23 cellular contexts compared by ENCODE assay signal in the genomic region with DNA sequence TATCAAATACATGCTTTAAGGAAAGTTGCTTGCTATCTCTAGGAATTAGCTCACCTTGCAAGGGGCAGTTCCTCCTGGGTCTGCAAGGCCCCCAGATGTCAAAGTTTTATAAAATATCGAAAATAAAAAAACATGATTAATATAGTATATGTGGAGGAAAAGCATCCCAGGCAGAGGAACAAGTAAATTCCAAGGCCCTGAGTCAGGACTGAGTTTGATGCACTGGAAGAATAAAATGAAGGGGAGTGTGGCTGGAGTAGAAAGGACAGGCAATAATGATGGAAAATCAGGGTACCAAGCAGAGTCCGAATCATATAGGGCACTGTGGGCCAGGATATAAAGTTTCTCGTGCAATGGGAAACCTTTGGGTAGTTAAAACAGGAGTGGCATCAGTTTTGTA.
DNase-seq lines count a peak whose midpoint lies in the region; ATAC-seq, FAIRE-seq and TF ChIP-seq lines count a peak whose summit lies in the region.
"Had no signal": no experiment of that assay in that cellular context is flagged by ENCODE, and none has a peak within 500 bp of the region (broad histone marks: within the 10 kb centered on the region; RNA-seq: fewer than 3 reads in every experiment).

No MANE protein-coding gene starts in this region.

- peak; percentile 49 for DNase-seq in HFFc6
- peak; percentile 59 for DNase-seq in amniotic epithelial cell (ENCODE audit: low read depth)
- DNase-seq in fibroblast of peridontal ligament (ENCODE audit: extremely low read depth) = peak; percentile 70
- no peak for DNase-seq in urothelium cell line (ENCODE audit: low spot score)
- no peak for DNase-seq in NOMO-1 (lab: John Stamatoyannopoulos, UW; ENCODE audit: unreplicated experiment in 2 of 2)
- DNase-seq: activated CD4-positive, alpha-beta T cell treated with anti-CD3 and anti-CD28 coated beads, Interleukin-2, amount 10 ng/mL, durations not matched to agents 24 days and 14 days; activated naive CD8-positive, alpha-beta T cell treated with anti-CD3 and anti-CD28 coated beads, Interleukin-2, amount 50 U/mL, for 24 hours; caudate nucleus; DND-41; erythroblast; Kasumi-1; left ventricle myocardium superior; NCI-H1092 treated with DMSO at 0.1 percent for 48 hours; NCI-H2029 treated with DMSO at 0.1 percent for 48 hours; NCI-H510A treated with DMSO at 0.1 percent for 48 hours; Right ventricle myocardium superior; stimulated activated CD4-positive, alpha-beta T cell treated with anti-CD3 and anti-CD28 coated beads, Interleukin-4, amount 100 ng/mL, for 1 hour; stimulated activated naive CD8-positive, alpha-beta T cell treated with anti-CD3 and anti-CD28 coated beads, Interleukin-15, Interleukin-2, amounts not matched to agents 100 U/mL and 50 U/mL, for 24 hours; tibial artery had no signal

- H3K27me3 Mint-ChIP-seq in HFFc6 (ENCODE audit: insufficient read depth) = no peaks in the 10 kb centered on the region; the same call in none of the 2 replicates
- H3K27me3 Mint-ChIP-seq: activated naive CD8-positive, alpha-beta T cell treated with anti-CD3 and anti-CD28 coated beads, Interleukin-2, amount 50 U/mL, for 24 hours had no signal

- no peak overlapping the region for H3K4me3 Mint-ChIP-seq in HFFc6
- H3K4me3 Mint-ChIP-seq: activated CD4-positive, alpha-beta T cell treated with anti-CD3 and anti-CD28 coated beads, Interleukin-2, amount 10 ng/mL, durations not matched to agents 24 days and 14 days; activated naive CD8-positive, alpha-beta T cell treated with anti-CD3 and anti-CD28 coated beads, Interleukin-2, amount 50 U/mL, for 24 hours; B cell had no signal

- H3K36me3 Mint-ChIP-seq in HFFc6 (ENCODE audit: low read depth) = no peaks in the 10 kb centered on the region

- H3K9me3 Mint-ChIP-seq in HFFc6 = no peaks in the 10 kb centered on the region
- H3K9me3 Mint-ChIP-seq: activated CD4-positive, alpha-beta T cell treated with anti-CD3 and anti-CD28 coated beads, Interleukin-2, amount 10 ng/mL, durations not matched to agents 24 days and 14 days; activated naive CD8-positive, alpha-beta T cell treated with anti-CD3 and anti-CD28 coated beads, Interleukin-2, amount 50 U/mL, for 24 hours had no signal

- FAIRE-seq in urothelium cell line (lab: Jason Lieb, UNC) = peak; percentile 17
- FAIRE-seq: TTC549 had no signal

- no peak for TF ChIP-seq CTCF in HFFc6 (IDR thresholded peaks at IDR 0.05)

- ATAC-seq in HG03108 (IDR thresholded peaks at IDR 0.05; ENCODE audit: unreplicated experiment) (no peak), HG03460 (IDR thresholded peaks at IDR 0.05; ENCODE audit: unreplicated experiment) (no peak)
- ATAC-seq: activated naive CD8-positive, alpha-beta T cell treated with anti-CD3 and anti-CD28 coated beads, Interleukin-2, amount 50 U/mL, for 24 hours; left ventricle myocardium superior; stimulated activated naive CD8-positive, alpha-beta T cell treated with anti-CD3 and anti-CD28 coated beads, Interleukin-15, Interleukin-2, amounts not matched to agents 100 U/mL and 50 U/mL, for 24 hours had no signal

- peaks cover 60% of the 10 kb centered on the region for H3K4me1 Mint-ChIP-seq in HFFc6 (ENCODE audit: low read depth)
- H3K4me1 Mint-ChIP-seq: activated CD4-positive, alpha-beta T cell treated with anti-CD3 and anti-CD28 coated beads, Interleukin-2, amount 10 ng/mL, durations not matched to agents 24 days and 14 days; B cell had no signal

- no peak overlapping the region for H3K27ac Mint-ChIP-seq in HFFc6
- H3K27ac Mint-ChIP-seq: activated CD4-positive, alpha-beta T cell treated with anti-CD3 and anti-CD28 coated beads, Interleukin-2, amount 10 ng/mL, durations not matched to agents 24 days and 14 days; activated naive CD8-positive, alpha-beta T cell treated with anti-CD3 and anti-CD28 coated beads, Interleukin-2, amount 50 U/mL, for 24 hours; B cell had no signal

Comparison
In these comparisons a context has a peak if more than half of its experiments do, and no peak if none do; other contexts are left out.
1. DNase-seq: peak in HFFc6 (single experiment), amniotic epithelial cell (single experiment) and fibroblast of peridontal ligament (single experiment); none in urothelium cell line (single experiment) and NOMO-1 (0 of 2).